ENCODE assay signal across 24 cellular contexts in genomic region chr2:233025706-233026105, GRCh38. TPM values are rescaled to one million over a fixed set of nuclear protein-coding genes. Genes with fewer than 3 reads are reported as not detected.
"Had no signal": no experiment of that assay in that cellular context is flagged by ENCODE, and none has a peak within 500 bp of the region (broad histone marks: within the 10 kb centered on the region; RNA-seq: fewer than 3 reads in every experiment).

No MANE protein-coding gene starts in this region.

- H3K36me3 ChIP-seq: esophagus muscularis mucosa, sigmoid colon, vagina had no signal

- H3K4me1 Mint-ChIP-seq: activated B cell treated with CpG ODN at 0.5 μM for 24 hours; brain; central memory CD8-positive, alpha-beta T cell; mesothelial cell of epicardium; neural crest cell; stimulated activated effector memory CD8-positive, alpha-beta T cell treated with anti-CD3 and anti-CD28 coated beads, Interleukin-12 subunit alpha, Interleukin-12 subunit beta, amount 100 ng/mL, for 72 hours had no signal

- H3K27ac Mint-ChIP-seq: activated B cell treated with CpG ODN at 0.5 μM for 24 hours; activated CD8-positive, alpha-beta T cell treated with anti-CD3 and anti-CD28 coated beads for 36 hours; brain; mesothelial cell of epicardium; stimulated activated effector memory CD8-positive, alpha-beta T cell treated with anti-CD3 and anti-CD28 coated beads, Interleukin-12 subunit alpha, Interleukin-12 subunit beta, amount 100 ng/mL, for 72 hours had no signal

- H3K4me1 ChIP-seq: esophagus muscularis mucosa, sigmoid colon, vagina had no signal

- H3K27me3 Mint-ChIP-seq: activated B cell treated with CpG ODN at 0.5 μM for 24 hours; activated CD8-positive, alpha-beta T cell treated with anti-CD3 and anti-CD28 coated beads for 36 hours; activated naive CD4-positive, alpha-beta T cell treated with anti-CD3 and anti-CD28 coated beads, Interleukin-2, amount 50 U/mL, for 24 hours; central memory CD8-positive, alpha-beta T cell had no signal

- H3K9me3 Mint-ChIP-seq: activated B cell treated with CpG ODN at 0.5 μM for 24 hours; activated CD8-positive, alpha-beta T cell treated with anti-CD3 and anti-CD28 coated beads for 36 hours; activated naive CD4-positive, alpha-beta T cell treated with anti-CD3 and anti-CD28 coated beads, Interleukin-2, amount 50 U/mL, for 24 hours; central memory CD8-positive, alpha-beta T cell; neural crest cell; stimulated activated effector memory CD8-positive, alpha-beta T cell treated with anti-CD3 and anti-CD28 coated beads, Interleukin-12 subunit alpha, Interleukin-12 subunit beta, amount 100 ng/mL, for 72 hours had no signal

- H3K27me3 ChIP-seq: esophagus muscularis mucosa, foreskin keratinocyte, sigmoid colon, vagina had no signal

- H3K4me3 ChIP-seq: coronary artery, esophagus muscularis mucosa, sigmoid colon, vagina had no signal

- H3K4me3 Mint-ChIP-seq: activated B cell treated with CpG ODN at 0.5 μM for 24 hours; activated CD8-positive, alpha-beta T cell treated with anti-CD3 and anti-CD28 coated beads for 36 hours; activated naive CD4-positive, alpha-beta T cell treated with anti-CD3 and anti-CD28 coated beads, Interleukin-2, amount 50 U/mL, for 24 hours; brain; central memory CD8-positive, alpha-beta T cell; mesothelial cell of epicardium; neural crest cell; stimulated activated effector memory CD8-positive, alpha-beta T cell treated with anti-CD3 and anti-CD28 coated beads, Interleukin-12 subunit alpha, Interleukin-12 subunit beta, amount 100 ng/mL, for 72 hours had no signal

- H3K36me3 Mint-ChIP-seq: activated naive CD4-positive, alpha-beta T cell treated with anti-CD3 and anti-CD28 coated beads, Interleukin-2, amount 50 U/mL, for 24 hours; brain; mesothelial cell of epicardium; stimulated activated effector memory CD8-positive, alpha-beta T cell treated with anti-CD3 and anti-CD28 coated beads, Interleukin-12 subunit alpha, Interleukin-12 subunit beta, amount 100 ng/mL, for 72 hours had no signal

- DNase-seq: activated B cell treated with CpG ODN at 0.5 μM for 24 hours; activated CD4-positive, alpha-beta T cell treated with anti-CD3 and anti-CD28 coated beads for 48 hours; activated CD8-positive, alpha-beta T cell treated with anti-CD3 and anti-CD28 coated beads for 36 hours; activated effector memory CD4-positive, alpha-beta T cell treated with anti-CD3 and anti-CD28 coated beads, Interleukin-2, amount 50 U/mL, for 16 hours; activated T-cell treated with anti-CD3 and anti-CD28 coated beads, Interleukin-2, amount 50 U/mL, for 48 hours; glutamatergic neuron; hypothalamus; sigmoid colon; stimulated activated CD4-positive, alpha-beta T cell treated with anti-CD3 and anti-CD28 coated beads, Interleukin-12 subunit alpha, Interleukin-12 subunit beta, amount 100 ng/mL, for 4 hours; stimulated activated CD4-positive, alpha-beta T cell treated with anti-CD3 and anti-CD28 coated beads, Interleukin-2, amount 100 ng/mL, for 24 hours had no signal

- H3K9me3 ChIP-seq: esophagus muscularis mucosa, sigmoid colon, vagina had no signal

- H3K27ac ChIP-seq: coronary artery, esophagus muscularis mucosa, foreskin keratinocyte, sigmoid colon, vagina had no signal

- ATAC-seq: activated CD8-positive, alpha-beta T cell treated with anti-CD3 and anti-CD28 coated beads for 36 hours; stimulated activated effector memory CD8-positive, alpha-beta T cell treated with anti-CD3 and anti-CD28 coated beads, Interleukin-12 subunit alpha, Interleukin-12 subunit beta, amount 100 ng/mL, for 72 hours had no signal

RNA-seq across cellular contexts. Expression of gene NEU2, which starts 6.8 kb away (rescaled TPM):
- total RNA-seq: activated B cell treated with CpG ODN at 0.5 μM for 24 hours; activated CD8-positive, alpha-beta T cell treated with anti-CD3 and anti-CD28 coated beads for 36 hours; esophagus muscularis mucosa; foreskin keratinocyte; mesothelial cell of epicardium; myocyte; neural crest cell; osteoblast; pulmonary artery endothelial cell; sigmoid colon; T-helper 2 cell treated with Interferon-gamma antibody and Interleukin-4, amounts not matched to agents 100 ng/mL and 5 ng/mL, for 36 hours; vagina had no signal

RNA-seq across cellular contexts. Expression of gene NGEF, which starts 12.7 kb away (rescaled TPM):
- total RNA-seq: activated B cell treated with CpG ODN at 0.5 μM for 24 hours; osteoblast; T-helper 2 cell treated with Interferon-gamma antibody and Interleukin-4, amounts not matched to agents 100 ng/mL and 5 ng/mL, for 36 hours had no signal
